In genomic region chr1:235327559-235328270, GRCh38 we compare ENCODE assay signal across 1 cellular context.
TF ChIP-seq lines count a peak whose summit lies in the region.

Gene ARID4B, minus strand, starts transcription at chr1:235328179. Its CDS starts 1,260 bp downstream, at chr1:235326919.

TF ChIP-seq in GM12878, 131 proteins besides CTCF, POLR2A, EP300 and RAD21 (continued from another document):
- TF ChIP-seq ZBTB40 (IDR thresholded peaks at IDR 0.05; ENCODE audit: borderline replicate concordance) (no peak), PML (IDR thresholded peaks at IDR 0.05; ENCODE audit: low read length) (peak; percentile 84), SP1 (IDR thresholded peaks at IDR 0.05; ENCODE audit: low read depth, low read length) (no peak), KLF5 (IDR thresholded peaks at IDR 0.05; ENCODE audit: partially characterized antibody) (no peak), CHD4 (IDR thresholded peaks at IDR 0.05) (no peak), SPI1 (IDR thresholded peaks at IDR 0.05; ENCODE audit: borderline replicate concordance, insufficient read depth, low read depth, low read length) (no peak)
